ENCODE assay signal across 8 cellular contexts in genomic region chr16:4115941-4116327, GRCh38. TPM values are rescaled to one million over a fixed set of nuclear protein-coding genes. Genes with fewer than 3 reads are reported as not detected.
DNase-seq lines count a peak whose midpoint lies in the region; ATAC-seq, FAIRE-seq and TF ChIP-seq lines count a peak whose summit lies in the region.

No MANE protein-coding gene starts in this region.

- H4K20me1 ChIP-seq in astrocyte (ENCODE audit: insufficient read depth, low read length), result peaks cover 9% of the 10 kb centered on the region

- H3K36me3 Mint-ChIP-seq in CD14-positive monocyte (peaks cover 26 to 28% of the 10 kb centered on the region in 2 donors), astrocyte (ENCODE audit: low read depth, unreplicated experiment) (peaks cover 3% of the 10 kb centered on the region), mesothelial cell of epicardium (peaks cover 7% of the 10 kb centered on the region)

- FAIRE-seq in astrocyte (lab: Jason Lieb, UNC), result no peak

- H3K9ac ChIP-seq in astrocyte (ENCODE audit: low read length), result no peak overlapping the region

- peak overlapping the region; percentile 68 for H2AFZ ChIP-seq in astrocyte (ENCODE audit: low read depth, low read length)

- H3K4me1 Mint-ChIP-seq in CD14-positive monocyte (peaks cover 50% of the 10 kb centered on the region), astrocyte (ENCODE audit: low read depth, unreplicated experiment) (peaks cover 24% of the 10 kb centered on the region), mesothelial cell of epicardium (peaks cover 41% of the 10 kb centered on the region)

- peak; percentile 18 for ATAC-seq in HG02623 (IDR thresholded peaks at IDR 0.05; ENCODE audit: unreplicated experiment)

- H3K4me3 ChIP-seq in astrocyte (ENCODE audit: insufficient read depth, low read depth, low read length), result no peak overlapping the region

- DNase-seq in CD14-positive monocyte (ENCODE audit: low spot score) (no peak), astrocyte (ENCODE audit: low read depth) (no peak), mesothelial cell of epicardium (ENCODE audit: low spot score in 2 of 2, unreplicated experiment in 2 of 2) (no peak), caudate nucleus (lab: John Stamatoyannopoulos, UW) (no peak), DMS79 (lab: John Stamatoyannopoulos, UW) (no peak), NCI-H1436 treated with DMSO at 0.1 percent for 48 hours (lab: John Stamatoyannopoulos, UW) (no peak), SIG-M5 (lab: John Stamatoyannopoulos, UW) (no peak)

- peaks cover 3% of the 10 kb centered on the region for H3K79me2 ChIP-seq in astrocyte (ENCODE audit: insufficient read depth, low read length)

- H3K27ac ChIP-seq in astrocyte (ENCODE audit: low read depth, low read length) (no peak overlapping the region), caudate nucleus (ENCODE audit: low read depth, low read length) (no peak overlapping the region)

- TF ChIP-seq CTCF in CD14-positive monocyte (IDR thresholded peaks at IDR 0.05), result no peak
- no peak for TF ChIP-seq CTCF in astrocyte (IDR thresholded peaks at IDR 0.05; ENCODE audit: insufficient read depth, low read depth, low read length)
- TF ChIP-seq CTCF in mesothelial cell of epicardium (IDR thresholded peaks at IDR 0.05; ENCODE audit: unreplicated experiment), result no peak

- intact Hi-C loops in CD14-positive monocyte (cut with micrococcal nuclease), result loop anchor here (5.0 to 10.0 kb wide), 2 partner anchors 136 to 181 kb away; no protein-coding TSS in a partner anchor

- H3K4me3 Mint-ChIP-seq in CD14-positive monocyte, result peak overlapping the region; percentile 79 to 84
- peak overlapping the region; percentile 77 for H3K4me3 Mint-ChIP-seq in astrocyte (ENCODE audit: unreplicated experiment)
- peak overlapping the region; percentile 71 for H3K4me3 Mint-ChIP-seq in mesothelial cell of epicardium

- H3K27me3 ChIP-seq in astrocyte (ENCODE audit: insufficient read depth, low read length), result no peaks in the 10 kb centered on the region

- H3K4me1 ChIP-seq in astrocyte (ENCODE audit: insufficient read depth, low read length), result peaks cover 16% of the 10 kb centered on the region

- H3K27ac Mint-ChIP-seq in CD14-positive monocyte (no peak overlapping the region), astrocyte (ENCODE audit: unreplicated experiment) (no peak overlapping the region), mesothelial cell of epicardium (no peak overlapping the region)

- H3K4me2 ChIP-seq in astrocyte (ENCODE audit: low read length), result peak overlapping the region; percentile 88

- H3K9me3 Mint-ChIP-seq in CD14-positive monocyte, result peaks cover 0 to 2% (median 0%) of the 10 kb centered on the region in 7 donors
- no peaks in the 10 kb centered on the region for H3K9me3 Mint-ChIP-seq in astrocyte (ENCODE audit: unreplicated experiment)
- H3K9me3 Mint-ChIP-seq in mesothelial cell of epicardium, result no peaks in the 10 kb centered on the region

- no peaks in the 10 kb centered on the region for H3K36me3 ChIP-seq in astrocyte (ENCODE audit: insufficient read depth, low read length)

- no peaks in the 10 kb centered on the region for H3K9me3 ChIP-seq in astrocyte (ENCODE audit: insufficient read depth, low read depth, low read length)

- H3K27me3 Mint-ChIP-seq in CD14-positive monocyte (ENCODE audit: low read depth in 3 of 3) (peaks cover 5 to 16% (median 10%) of the 10 kb centered on the region in 3 donors), astrocyte (ENCODE audit: low read depth, unreplicated experiment) (peaks cover 14% of the 10 kb centered on the region), mesothelial cell of epicardium (ENCODE audit: low read depth) (no peaks in the 10 kb centered on the region)

RNA-seq across cellular contexts. Expression of gene ADCY9, which starts 0.3 kb away (rescaled TPM):
- under 1 TPM; 0.44 to 0.67 TPM for polyA plus RNA-seq in CD14-positive monocyte
- total RNA-seq in astrocyte (11.4 TPM in 2 replicates), mesothelial cell of epicardium (10.4 to 13.8 TPM (median 13.1 TPM) in 3 replicates)
